ENCODE assay signal across 1 cellular context in genomic region chr10:27328946-27329345, GRCh38.
A peak's percentile ranks its signal among the peaks of the same experiment; 100 is the strongest.
TF ChIP-seq lines count a peak whose summit lies in the region.

No MANE protein-coding gene starts in this region.

TF ChIP-seq in SK-N-SH, 30 proteins besides CTCF, POLR2A, EP300 and RAD21 (continued from another document):
- TF ChIP-seq REST (IDR thresholded peaks at IDR 0.05; ENCODE audit: low read depth, low read length) (no peak), SIN3A (IDR thresholded peaks at IDR 0.05; ENCODE audit: borderline replicate concordance, low read depth, low read length) (no peak), TEAD4 (IDR thresholded peaks at IDR 0.05; ENCODE audit: borderline replicate concordance, insufficient read depth) (no peak; the same call in 1 of the 2 replicates), NRF1 (IDR thresholded peaks at IDR 0.05; ENCODE audit: low read depth, low read length) (no peak), TCF12 (IDR thresholded peaks at IDR 0.05) (0 out of 2 replicates have a peak, but pooled peaks have one; percentile 24), USF2 (IDR thresholded peaks at IDR 0.05; ENCODE audit: borderline replicate concordance, low read depth, low read length) (no peak), GATA2 (CRISPR knock-in tag; IDR thresholded peaks at IDR 0.05) (peak; percentile 46), GABPA (IDR thresholded peaks at IDR 0.05; ENCODE audit: low read depth) (no peak), EZH2phosphoT487 (IDR thresholded peaks at IDR 0.05; ENCODE audit: borderline replicate concordance, low read depth) (no peak), IRF3 (IDR thresholded peaks at IDR 0.05; ENCODE audit: low read depth, low read length) (no peak), NFIC (IDR thresholded peaks at IDR 0.05; ENCODE audit: borderline replicate concordance) (no peak), MXI1 (IDR thresholded peaks at IDR 0.05; ENCODE audit: low read depth, low read length) (0 out of 2 replicates have a peak, but pooled peaks have one; percentile 35)
